Comparison of ENCODE assay signal across 10 cellular contexts in the genomic region with DNA sequence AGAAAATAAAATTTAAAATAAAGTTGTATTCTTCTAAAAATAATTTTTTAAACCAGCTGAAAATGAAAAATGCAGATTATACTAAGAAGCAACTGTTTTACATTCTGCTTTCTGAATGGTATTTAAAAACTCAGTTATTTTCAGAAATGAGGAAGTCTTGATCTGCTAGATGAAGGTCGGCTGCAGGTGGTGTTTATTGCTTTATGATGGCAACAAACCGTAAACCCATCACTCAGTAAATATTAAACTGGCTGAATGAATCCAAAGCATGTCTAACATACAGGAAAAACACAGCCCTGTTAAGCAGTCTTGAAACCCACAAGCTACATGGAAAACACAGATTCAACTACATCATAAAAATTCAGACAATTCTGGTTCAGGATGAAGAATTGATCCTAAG. TPM values are rescaled to one million over a fixed set of nuclear protein-coding genes. Genes with fewer than 3 reads are reported as not detected.
DNase-seq lines count a peak whose midpoint lies in the region; ATAC-seq, FAIRE-seq and TF ChIP-seq lines count a peak whose summit lies in the region.
"Had no signal": no experiment of that assay in that cellular context is flagged by ENCODE, and none has a peak within 500 bp of the region (broad histone marks: within the 10 kb centered on the region; RNA-seq: fewer than 3 reads in every experiment).

No MANE protein-coding gene starts in this region.

- H3K9me3 ChIP-seq in right lobe of liver, result no peaks in the 10 kb centered on the region

- peak; percentile 62 for ATAC-seq in GM21423 (IDR thresholded peaks at IDR 0.05; ENCODE audit: unreplicated experiment)
- ATAC-seq in HG03342 (IDR thresholded peaks at IDR 0.05; ENCODE audit: unreplicated experiment), result peak; percentile 60
- no peak for ATAC-seq in left lobe of liver
- ATAC-seq in right lobe of liver, result no peak

- FAIRE-seq in GM12891 (lab: Jason Lieb, UNC), result peak; percentile 91
- FAIRE-seq: frontal cortex had no signal

- H3K27me3 ChIP-seq in right lobe of liver, result no peaks in the 10 kb centered on the region

- intact Hi-C loops in right lobe of liver (cut with DNase I), result no loop called here

- TF ChIP-seq POLR2A in GM12891 (IDR thresholded peaks at IDR 0.05; ENCODE audit: low read depth, low read length) (no peak), right lobe of liver (IDR thresholded peaks at IDR 0.05) (no peak)

- TF ChIP-seq CTCF in right lobe of liver (IDR thresholded peaks at IDR 0.05), result no peak

- WGBS in right lobe of liver (ENCODE audit: insufficient coverage, low coverage, low lambda C conversion rate, missing lambda C conversion rate), result 69% methylated on average over 2 of the region's 2 CpGs

- DNase-seq in GM12891 (ENCODE audit: insufficient read length, low spot score) (no peak), SIG-M5 (lab: John Stamatoyannopoulos, UW) (peak; percentile 2), NCI-H1930 (lab: John Stamatoyannopoulos, UW) (no peak), cerebellum (ENCODE audit: low spot score) (no peak), left lobe of liver (ENCODE audit: low spot score) (no peak), right lobe of liver (no peak)
- DNase-seq: central memory CD4-positive, alpha-beta T cell had no signal

- H3K4me1 ChIP-seq in right lobe of liver, result no peaks in the 10 kb centered on the region

- H3K27ac ChIP-seq in right lobe of liver, result no peak overlapping the region

- H3K4me3 ChIP-seq in right lobe of liver, result no peak overlapping the region

- H3K36me3 ChIP-seq in right lobe of liver, result no peaks in the 10 kb centered on the region

TF ChIP-seq in GM12891, 5 proteins besides CTCF, POLR2A, EP300 and RAD21:
- TF ChIP-seq POLR2AphosphoS5 (IDR thresholded peaks at IDR 0.05; ENCODE audit: low read depth, low read length) (no peak), SPI1 (IDR thresholded peaks at IDR 0.05; ENCODE audit: low read depth, low read length) (peak; percentile 87)

RNA-seq across cellular contexts. Expression of a gene that starts 29.3 kb away (rescaled TPM):
- 7.4 TPM for polyA plus RNA-seq in GM12891 (2012; ENCODE audit: low read depth, missing spikeins)
- 22.5 TPM for total RNA-seq in cerebellum
- total RNA-seq in left lobe of liver, result 13.2 TPM
- total RNA-seq in right lobe of liver, result 10 to 100 TPM; 13.1 to 24.4 (median 17.7) TPM

RNA-seq across cellular contexts. Expression of a gene that starts 38.2 kb away (rescaled TPM):
- polyA plus RNA-seq in GM12891 (2012; ENCODE audit: low read depth, missing spikeins), result 24.7 TPM
- total RNA-seq in cerebellum, result 10.3 TPM
- total RNA-seq in left lobe of liver, result 6.8 TPM
- total RNA-seq in right lobe of liver, result 10 to 100 TPM in 3 of 6 experiments, 1 to 10 TPM in 3; 5.7 to 39.4 (median 10.0) TPM

Comparison
In these comparisons a context has a peak if more than half of its experiments do, and no peak if none do; other contexts are left out.
1. ATAC-seq: peak in GM21423 (single experiment) and HG03342 (single experiment); none in left lobe of liver (single experiment) and right lobe of liver (0 of 4).